8 cellular contexts compared by ENCODE assay signal in genomic region chr17:82273327-82274133, GRCh38. TPM values are rescaled to one million over a fixed set of nuclear protein-coding genes. Genes with fewer than 3 reads are reported as not detected.
DNase-seq lines count a peak whose midpoint lies in the region; ATAC-seq and TF ChIP-seq lines count a peak whose summit lies in the region.

CSNK1D (minus strand) TSS chr17:82273700; CDS start chr17:82273381, 319 bp downstream.

- H3K4me1 ChIP-seq in iPS-20b (ENCODE audit: insufficient read depth, low read length) (peaks cover 22% of the 10 kb centered on the region), skeletal muscle tissue (ENCODE audit: control insufficient read depth in 3 of 3, insufficient read depth in 3 of 3, low read length in 3 of 3) (peaks cover 41 to 49% (median 43%) of the 10 kb centered on the region in 3 donors)

- peak; percentile 67 for ATAC-seq in HG03095 (IDR thresholded peaks at IDR 0.05; ENCODE audit: unreplicated experiment)

- no peaks in the 10 kb centered on the region for H3K27me3 ChIP-seq in WERI-Rb-1 (ENCODE audit: insufficient read depth, low read depth, severe bottlenecking)
- peaks cover 12% of the 10 kb centered on the region; the same call in 1 of the 2 replicates for H3K27me3 ChIP-seq in iPS-20b (ENCODE audit: insufficient read depth, low read length)
- H3K27me3 ChIP-seq in skeletal muscle tissue (ENCODE audit: control insufficient read depth in 3 of 3, insufficient read depth in 3 of 3, low read length in 3 of 3), result no peaks in the 10 kb centered on the region

- TF ChIP-seq POLR2A in GM18526 (IDR thresholded peaks at IDR 0.05; ENCODE audit: extremely low read depth, insufficient read length), result peak; percentile 67

- TF ChIP-seq CTCF in 22Rv1 (IDR thresholded peaks at IDR 0.05) (no peak), WERI-Rb-1 (IDR thresholded peaks at IDR 0.05; ENCODE audit: low read depth, low read length) (no peak)

- H3K27ac ChIP-seq in 22Rv1 (peak within 1 kb of the TSS; percentile 91), WERI-Rb-1 (peak within 1 kb of the TSS; percentile 99), iPS-20b (ENCODE audit: low read length) (peak within 1 kb of the TSS; percentile 71), skeletal muscle tissue (ENCODE audit: low read depth, low read length) (peak within 1 kb of the TSS; percentile 95)

- H3K4me3 ChIP-seq in WERI-Rb-1 (ENCODE audit: low read depth, low read length) (peak within 1 kb of the TSS; percentile 79), iPS-20b (ENCODE audit: low read length) (peak within 1 kb of the TSS; percentile 70), skeletal muscle tissue (ENCODE audit: low read length in 3 of 3) (peak within 1 kb of the TSS; percentile 75 to 83 (median 78))

- peaks cover 45% of the 10 kb centered on the region for H3K36me3 ChIP-seq in WERI-Rb-1
- peaks cover 33% of the 10 kb centered on the region for H3K36me3 ChIP-seq in iPS-20b (ENCODE audit: insufficient read depth, low read depth, low read length)
- peaks cover 4 to 19% (median 7%) of the 10 kb centered on the region in 3 donors for H3K36me3 ChIP-seq in skeletal muscle tissue (ENCODE audit: control insufficient read depth in 3 of 3, insufficient read depth in 3 of 3, low read length in 3 of 3)

- DNase-seq in NCI-H2196 (lab: John Stamatoyannopoulos, UW; ENCODE audit: unreplicated experiment) (peak; percentile 94), WERI-Rb-1 (peak; percentile 96), T47D (ENCODE audit: low read depth in 1 of 2, low spot score in 1 of 2) (peak; percentile 92 to 95)

- in situ Hi-C loops in T47D (cut with HindIII; ENCODE audit: low pct_unique_long_range_greater_than_20kb, low sequenced_read_pairs), result no loop called here

- H3K9ac ChIP-seq in iPS-20b (ENCODE audit: low read depth, low read length), result peak within 1 kb of the TSS; percentile 85
- H3K9ac ChIP-seq in skeletal muscle tissue (ENCODE audit: low read depth in 1 of 3, low read length in 3 of 3), result peak within 1 kb of the TSS; percentile 81 to 86 (median 86)

- H3K9me3 ChIP-seq in WERI-Rb-1 (ENCODE audit: severe bottlenecking) (no peaks in the 10 kb centered on the region), iPS-20b (ENCODE audit: insufficient read depth, low read depth, low read length) (no peaks in the 10 kb centered on the region), skeletal muscle tissue (ENCODE audit: control insufficient read depth in 3 of 3, low read length in 3 of 3) (no peaks in the 10 kb centered on the region)

RNA-seq across cellular contexts. Expression of gene CSNK1D, which starts in this region (rescaled TPM):
- total RNA-seq in skeletal muscle tissue, result 21.4 TPM

Comparison
In these comparisons a context has a peak if more than half of its experiments do, and no peak if none do; other contexts are left out.
1. Peak in every context shown above with its lines: DNase-seq, ATAC-seq, H3K4me3 ChIP-seq and H3K27ac ChIP-seq.